8 cellular contexts compared by ENCODE assay signal in genomic region chr2:69013123-69013836, GRCh38. TPM values are rescaled to one million over a fixed set of nuclear protein-coding genes. Genes with fewer than 3 reads are reported as not detected.
A peak's percentile ranks its signal among the peaks of the same experiment; 100 is the strongest.
DNase-seq lines count a peak whose midpoint lies in the region; ATAC-seq and TF ChIP-seq lines count a peak whose summit lies in the region.

TSS of gene ANTXR1 (plus strand) at chr2:69013179. CDS start at chr2:69013500, 321 bp downstream.

- no peaks in the 10 kb centered on the region for H3K36me3 ChIP-seq in neural progenitor cell

- ATAC-seq in HG03280 (IDR thresholded peaks at IDR 0.05; ENCODE audit: unreplicated experiment): no peak

- H3K79me2 ChIP-seq in neural progenitor cell (ENCODE audit: low read depth): peaks cover 5% of the 10 kb centered on the region

- H3K4me1 ChIP-seq in neural progenitor cell: peaks cover 15% of the 10 kb centered on the region

- DNase-seq in activated naive CD4-positive, alpha-beta T cell treated with Interleukin-2 at 50 U/mL for 16 hours: peak; percentile 9
- DNase-seq in activated naive CD4-positive, alpha-beta T cell treated with anti-CD3 and anti-CD28 coated beads, Interleukin-2, amount 50 U/mL, for 16 hours: no peak
- peak; percentile 86 for DNase-seq in NCI-H2227 (lab: John Stamatoyannopoulos, UW; ENCODE audit: unreplicated experiment)
- DNase-seq in activated naive CD4-positive, alpha-beta T cell treated with anti-CD3 and anti-CD28 coated beads, Interleukin-2, amount 10 ng/mL, durations not matched to agents 7 days and 5 days: peak; percentile 28
- DNase-seq in glomerular endothelial cell (ENCODE audit: extremely low read depth, low read depth, low spot score): no peak
- peak; percentile 82 for DNase-seq in neural progenitor cell (ENCODE audit: low spot score)
- no peak for DNase-seq in LoVo (ENCODE audit: low spot score)

- H3K4me3 Mint-ChIP-seq in activated naive CD4-positive, alpha-beta T cell treated with anti-CD3 and anti-CD28 coated beads, Interleukin-2, amount 10 ng/mL, durations not matched to agents 7 days and 5 days: peak within 1 kb of the TSS; percentile 75
- peak within 1 kb of the TSS; percentile 99 for H3K4me3 Mint-ChIP-seq in neural progenitor cell

- H4K20me1 ChIP-seq in neural progenitor cell (ENCODE audit: low read depth): no peaks in the 10 kb centered on the region

- peaks cover 74% of the 10 kb centered on the region for H3K27me3 Mint-ChIP-seq in activated naive CD4-positive, alpha-beta T cell treated with anti-CD3 and anti-CD28 coated beads, Interleukin-2, amount 10 ng/mL, durations not matched to agents 7 days and 5 days
- peaks cover 10% of the 10 kb centered on the region for H3K27me3 Mint-ChIP-seq in neural progenitor cell (ENCODE audit: insufficient read depth, low read depth)

- H3K9me3 ChIP-seq in neural progenitor cell (ENCODE audit: low read depth): no peaks in the 10 kb centered on the region

- peaks cover 14% of the 10 kb centered on the region for H3K4me1 Mint-ChIP-seq in activated naive CD4-positive, alpha-beta T cell treated with anti-CD3 and anti-CD28 coated beads, Interleukin-2, amount 10 ng/mL, durations not matched to agents 7 days and 5 days
- peaks cover 23% of the 10 kb centered on the region for H3K4me1 Mint-ChIP-seq in neural progenitor cell

- CTCF ChIA-PET in activated naive CD4-positive, alpha-beta T cell treated with anti-CD3 and anti-CD28 coated beads, Interleukin-2, amount 10 ng/mL, durations not matched to agents 7 days and 5 days (lab: Charles Lee): interaction anchor here (1.2 to 1.4 kb wide), 2 partner anchors 11 to 20 kb away, joined by 3 to 7 read pairs; no protein-coding TSS in a partner anchor

- H3K27ac Mint-ChIP-seq in activated naive CD4-positive, alpha-beta T cell treated with anti-CD3 and anti-CD28 coated beads, Interleukin-2, amount 10 ng/mL, durations not matched to agents 7 days and 5 days: no peak within 1 kb of the TSS
- H3K27ac Mint-ChIP-seq in neural progenitor cell: peak within 1 kb of the TSS; percentile 98

- H3K4me3 ChIP-seq in neural progenitor cell: peak within 1 kb of the TSS; percentile 98

- H3K4me2 ChIP-seq in neural progenitor cell: peak within 1 kb of the TSS; percentile 80

- H3K27me3 ChIP-seq in neural progenitor cell: peaks cover 56% of the 10 kb centered on the region

- peak; percentile 27 for TF ChIP-seq CTCF in neural progenitor cell (IDR thresholded peaks at IDR 0.05)

- H3K36me3 Mint-ChIP-seq in activated naive CD4-positive, alpha-beta T cell treated with anti-CD3 and anti-CD28 coated beads, Interleukin-2, amount 10 ng/mL, durations not matched to agents 7 days and 5 days: no peaks in the 10 kb centered on the region
- H3K36me3 Mint-ChIP-seq in neural progenitor cell: peaks cover 10% of the 10 kb centered on the region

- H3K9me3 Mint-ChIP-seq in activated naive CD4-positive, alpha-beta T cell treated with anti-CD3 and anti-CD28 coated beads, Interleukin-2, amount 10 ng/mL, durations not matched to agents 7 days and 5 days: no peaks in the 10 kb centered on the region
- H3K9me3 Mint-ChIP-seq in neural progenitor cell: no peaks in the 10 kb centered on the region

- H3K9ac ChIP-seq in neural progenitor cell: no peak within 1 kb of the TSS

- peaks cover 24% of the 10 kb centered on the region for H3F3A ChIP-seq in neural progenitor cell (ENCODE audit: low read depth)

- peak within 1 kb of the TSS; percentile 97 for H2AFZ ChIP-seq in neural progenitor cell (replicated peaks)

- no peak within 1 kb of the TSS for H3K27ac ChIP-seq in neural progenitor cell

RNA-seq across cellular contexts. Expression of gene ANTXR1, which starts in this region (rescaled TPM):
- total RNA-seq in glomerular endothelial cell: 43.1 and 46.6 TPM in 2 replicates
- 6.5 and 6.7 TPM in 2 replicates for total RNA-seq in neural progenitor cell (ENCODE audit: low replicate concordance)

Comparison
In these comparisons a context has a peak if more than half of its experiments do, and no peak if none do; other contexts are left out.
1. DNase-seq: peak in activated naive CD4-positive, alpha-beta T cell treated with Interleukin-2 at 50 U/mL for 16 hours (single experiment), NCI-H2227 (single experiment), activated naive CD4-positive, alpha-beta T cell treated with anti-CD3 and anti-CD28 coated beads, Interleukin-2, amount 10 ng/mL, durations not matched to agents 7 days and 5 days (single experiment) and neural progenitor cell (single experiment); none in activated naive CD4-positive, alpha-beta T cell treated with anti-CD3 and anti-CD28 coated beads, Interleukin-2, amount 50 U/mL, for 16 hours (single experiment), glomerular endothelial cell (single experiment) and LoVo (single experiment).